ENCODE assay signal across 1 cellular context in the genomic region with DNA sequence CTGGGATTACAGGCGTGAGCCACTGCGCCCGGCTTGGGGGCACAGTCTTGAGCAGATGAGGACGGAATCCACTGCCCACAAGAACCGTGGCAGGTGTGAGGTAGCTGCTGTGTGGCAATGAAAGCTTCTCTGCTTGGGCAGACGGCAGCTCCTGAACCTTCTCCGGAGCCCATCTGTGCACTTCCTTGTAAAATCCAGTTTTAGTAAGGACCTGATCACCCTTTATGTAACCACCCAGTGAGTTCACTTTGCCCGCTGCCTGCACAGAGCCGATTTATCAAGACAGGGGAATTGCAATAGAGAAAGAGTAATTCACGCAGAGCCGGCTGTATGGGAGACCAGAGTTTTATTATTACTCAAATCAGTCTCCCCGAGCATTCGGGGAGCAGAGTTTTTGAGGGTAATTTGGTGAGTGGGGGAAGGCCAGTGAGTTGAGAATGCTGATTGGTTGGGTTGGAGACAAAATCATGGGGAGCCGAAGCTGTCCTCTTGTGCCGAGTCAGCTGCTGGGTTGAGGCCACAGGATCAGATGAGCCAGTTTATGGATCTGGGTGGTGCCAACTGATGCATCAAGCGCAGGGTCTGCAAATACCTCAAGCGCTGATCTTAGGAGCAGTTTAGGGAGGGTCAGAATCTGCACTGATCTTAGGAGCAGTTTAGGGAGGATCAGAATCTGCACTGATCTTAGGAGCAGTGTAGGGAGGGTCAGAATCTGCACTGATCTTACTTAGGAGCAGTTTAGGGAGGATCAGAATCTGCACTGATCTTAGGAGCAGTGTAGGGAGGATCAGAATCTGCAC. TPM values are rescaled to one million over a fixed set of nuclear protein-coding genes. Genes with fewer than 3 reads are reported as not detected.
"Had no signal": no experiment of that assay in that cellular context is flagged by ENCODE, and none has a peak within 500 bp of the region (broad histone marks: within the 10 kb centered on the region; RNA-seq: fewer than 3 reads in every experiment).

No MANE protein-coding gene starts in this region.

RNA-seq across cellular contexts. Expression of gene SHANK3, which starts 29.4 kb away (rescaled TPM):
- total RNA-seq: HT-29 had no signal

RNA-seq across cellular contexts. Expression of gene MAPK8IP2, which starts 42.6 kb away (rescaled TPM):
- total RNA-seq: HT-29 had no signal
